In genomic region chr16:86196687-86197391, GRCh38 we compare ENCODE assay signal across 10 cellular contexts.
"Had no signal": no experiment of that assay in that cellular context is flagged by ENCODE, and none has a peak within 500 bp of the region (broad histone marks: within the 10 kb centered on the region; RNA-seq: fewer than 3 reads in every experiment).

No MANE protein-coding gene starts in this region.

- H3K27ac ChIP-seq: ascending aorta, gastrocnemius medialis, WERI-Rb-1 had no signal

- H3K4me1 Mint-ChIP-seq: activated CD4-positive, alpha-beta T cell treated with anti-CD3 and anti-CD28 coated beads, Interleukin-2, amount 10 ng/mL, durations not matched to agents 24 days and 14 days; stimulated activated naive CD8-positive, alpha-beta T cell treated with anti-CD3 and anti-CD28 coated beads, Interleukin-15, amount 100 ng/mL, for 72 hours had no signal

- H3K36me3 ChIP-seq: ascending aorta, gastrocnemius medialis, WERI-Rb-1 had no signal

- H3K4me1 ChIP-seq: ascending aorta, gastrocnemius medialis had no signal

- H3K9me3 Mint-ChIP-seq: activated CD4-positive, alpha-beta T cell treated with anti-CD3 and anti-CD28 coated beads, Interleukin-2, amount 10 ng/mL, durations not matched to agents 24 days and 14 days; activated T-helper 1 cell treated with anti-CD3 and anti-CD28 coated beads, Interleukin-12 subunit alpha, Interleukin-12 subunit beta, Interleukin-2, Interleukin-4 antibody, amounts not matched to agents 30 ng/mL and 10 ng/mL and 1 ng/mL, durations not matched to agents 14 hours and 24 hours and 36 hours; stimulated activated naive CD8-positive, alpha-beta T cell treated with anti-CD3 and anti-CD28 coated beads, Interleukin-15, amount 100 ng/mL, for 72 hours had no signal

- DNase-seq: activated CD4-positive, alpha-beta T cell treated with anti-CD3 and anti-CD28 coated beads, Interleukin-2, amount 10 ng/mL, durations not matched to agents 24 days and 14 days; activated naive CD4-positive, alpha-beta T cell; gastrocnemius medialis; mucosa of descending colon; stimulated activated CD4-positive, alpha-beta T cell treated with anti-CD3 and anti-CD28 coated beads, Interleukin-4, amount 100 ng/mL, for 4 hours; stimulated activated naive CD8-positive, alpha-beta T cell treated with anti-CD3 and anti-CD28 coated beads, Interleukin-15, amount 100 ng/mL, for 72 hours; T1000; WERI-Rb-1 had no signal

- H3K27ac Mint-ChIP-seq: activated CD4-positive, alpha-beta T cell treated with anti-CD3 and anti-CD28 coated beads, Interleukin-2, amount 10 ng/mL, durations not matched to agents 24 days and 14 days; activated T-helper 1 cell treated with anti-CD3 and anti-CD28 coated beads, Interleukin-12 subunit alpha, Interleukin-12 subunit beta, Interleukin-2, Interleukin-4 antibody, amounts not matched to agents 30 ng/mL and 10 ng/mL and 1 ng/mL, durations not matched to agents 14 hours and 24 hours and 36 hours; stimulated activated naive CD8-positive, alpha-beta T cell treated with anti-CD3 and anti-CD28 coated beads, Interleukin-15, amount 100 ng/mL, for 72 hours had no signal

- ATAC-seq: gastrocnemius medialis; mucosa of descending colon; stimulated activated naive CD8-positive, alpha-beta T cell treated with anti-CD3 and anti-CD28 coated beads, Interleukin-15, amount 100 ng/mL, for 72 hours had no signal

- H3K4me3 ChIP-seq: ascending aorta, gastrocnemius medialis, mucosa of descending colon had no signal

- H3K9me3 ChIP-seq: ascending aorta, gastrocnemius medialis, mucosa of descending colon had no signal

- H3K4me3 Mint-ChIP-seq: activated CD4-positive, alpha-beta T cell treated with anti-CD3 and anti-CD28 coated beads, Interleukin-2, amount 10 ng/mL, durations not matched to agents 24 days and 14 days; activated T-helper 1 cell treated with anti-CD3 and anti-CD28 coated beads, Interleukin-12 subunit alpha, Interleukin-12 subunit beta, Interleukin-2, Interleukin-4 antibody, amounts not matched to agents 30 ng/mL and 10 ng/mL and 1 ng/mL, durations not matched to agents 14 hours and 24 hours and 36 hours; stimulated activated naive CD8-positive, alpha-beta T cell treated with anti-CD3 and anti-CD28 coated beads, Interleukin-15, amount 100 ng/mL, for 72 hours had no signal
